In the genomic region with DNA sequence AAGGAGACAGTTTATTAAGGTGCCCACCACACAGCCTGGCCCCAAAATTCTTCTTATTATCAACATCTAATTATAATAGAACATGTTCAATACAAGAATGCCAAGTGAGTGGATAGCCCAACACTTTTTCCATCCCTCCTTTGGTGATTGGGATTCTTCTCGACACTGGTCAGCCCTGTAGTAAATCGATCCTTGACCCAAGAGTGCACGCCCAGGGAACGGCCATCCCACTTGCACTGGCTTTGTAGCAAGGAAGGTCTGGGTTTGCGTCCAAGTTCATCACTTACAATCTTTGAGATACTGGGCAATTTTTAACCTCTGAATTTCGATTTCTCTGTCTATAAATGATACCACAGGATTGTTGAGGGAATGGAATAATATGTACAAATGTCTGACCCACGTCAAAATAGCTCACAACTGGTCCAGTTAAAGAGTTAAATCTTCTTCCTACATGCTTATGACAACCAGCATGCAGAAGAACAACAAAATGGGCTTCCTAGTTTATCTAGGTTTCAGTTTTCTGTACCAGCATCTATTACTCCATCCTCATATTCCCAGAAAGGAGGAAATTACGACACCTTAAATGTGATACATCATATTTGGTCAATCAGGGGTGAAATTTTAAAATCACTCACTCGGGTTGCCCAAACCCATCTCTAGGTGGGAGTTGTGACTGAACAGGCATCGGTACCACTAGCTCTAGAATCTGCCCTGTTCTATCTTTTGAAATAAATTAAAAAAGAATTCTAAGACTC, we compare ENCODE assay signal across 15 cellular contexts.
DNase-seq lines count a peak whose midpoint lies in the region; ATAC-seq and TF ChIP-seq lines count a peak whose summit lies in the region.
"Had no signal": no experiment of that assay in that cellular context is flagged by ENCODE, and none has a peak within 500 bp of the region (broad histone marks: within the 10 kb centered on the region; RNA-seq: fewer than 3 reads in every experiment).

No MANE protein-coding gene starts in this region.

- H3K36me3 ChIP-seq in spleen = peaks cover 0 to 97% (median 45%) of the 10 kb centered on the region in 6 donors

- H3K9me3 Mint-ChIP-seq in activated CD8-positive, alpha-beta memory T cell treated with anti-CD3 and anti-CD28 coated beads, Interleukin-2, amount 10 ng/mL, durations not matched to agents 7 days and 5 days (ENCODE audit: low read depth) = peaks cover 4% of the 10 kb centered on the region
- H3K9me3 Mint-ChIP-seq in stimulated activated naive B cell treated with anti-CD40 and anti-IgM and Interleukin-4, amounts not matched to agents 10 μg/mL and 1 μg/mL and 100 μg/mL, for 72 hours = peaks cover 0 to 3% of the 10 kb centered on the region in 2 donors

- no peaks in the 10 kb centered on the region for H3K27me3 ChIP-seq in spleen (replicated peaks in 1 of 7)

- intact Hi-C loops in spleen (cut with DNase I; ENCODE audit: low total_unique reads) = no loop called here

- H3K4me3 ChIP-seq in spleen = no peak overlapping the region

- CTCF ChIA-PET in activated CD8-positive, alpha-beta memory T cell treated with anti-CD3 and anti-CD28 coated beads, Interleukin-2, amount 10 ng/mL, durations not matched to agents 7 days and 5 days (lab: Charles Lee) = no interaction called here

- H3K27ac Mint-ChIP-seq in activated CD8-positive, alpha-beta memory T cell treated with anti-CD3 and anti-CD28 coated beads, Interleukin-2, amount 10 ng/mL, durations not matched to agents 7 days and 5 days = no peak overlapping the region
- no peak overlapping the region for H3K27ac Mint-ChIP-seq in stimulated activated naive B cell treated with anti-CD40 and anti-IgM and Interleukin-4, amounts not matched to agents 10 μg/mL and 1 μg/mL and 100 μg/mL, for 72 hours
- H3K27ac Mint-ChIP-seq: H9 had no signal

- WGBS in spleen, 5 donors = 76 to 85% (median 82%) methylated on average over 10 of the region's 10 CpGs

- no peak overlapping the region for H3K4me3 Mint-ChIP-seq in activated CD8-positive, alpha-beta memory T cell treated with anti-CD3 and anti-CD28 coated beads, Interleukin-2, amount 10 ng/mL, durations not matched to agents 7 days and 5 days
- H3K4me3 Mint-ChIP-seq in stimulated activated naive B cell treated with anti-CD40 and anti-IgM and Interleukin-4, amounts not matched to agents 10 μg/mL and 1 μg/mL and 100 μg/mL, for 72 hours = no peak overlapping the region
- H3K4me3 Mint-ChIP-seq: H9 had no signal

- peaks cover 0 to 74% (median 21%) of the 10 kb centered on the region in 6 donors for H3K4me1 ChIP-seq in spleen

- TF ChIP-seq CTCF in spleen (IDR thresholded peaks at IDR 0.05 in 8 of 11, conservative IDR thresholded peaks at IDR 0.05 in 3 of 11) = no peak

- no peak for ATAC-seq in activated CD8-positive, alpha-beta memory T cell treated with anti-CD3 and anti-CD28 coated beads, Interleukin-2, amount 10 ng/mL, durations not matched to agents 7 days and 5 days
- no peak for ATAC-seq in stimulated activated naive B cell treated with anti-CD40 and anti-IgM and Interleukin-4, amounts not matched to agents 10 μg/mL and 1 μg/mL and 100 μg/mL, for 72 hours (replicated peaks)
- ATAC-seq: Panc1, Right ventricle myocardium inferior had no signal

- H3K27ac ChIP-seq in spleen = peak overlapping the region in 5 of 8 donors; percentile 22 to 83 (median 63)
- H3K27ac ChIP-seq: C4-2B had no signal

- no peak for TF ChIP-seq POLR2A in spleen (IDR thresholded peaks at IDR 0.05)

- peak; percentile 7 for DNase-seq in activated CD8-positive, alpha-beta memory T cell treated with anti-CD3 and anti-CD28 coated beads, Interleukin-2, amount 50 U/mL, for 48 hours
- no peak for DNase-seq in activated CD8-positive, alpha-beta memory T cell treated with anti-CD3 and anti-CD28 coated beads, Interleukin-2, amount 10 ng/mL, durations not matched to agents 7 days and 5 days
- DNase-seq in GF-D8 (lab: John Stamatoyannopoulos, UW) (peak; percentile 56), fibroblast of gingiva (ENCODE audit: low read depth) (peak; percentile 68), spleen (no peak), kidney tubule cell (ENCODE audit: low spot score) (no peak), NCI-H146 treated with DMSO at 0.1 percent for 48 hours (lab: John Stamatoyannopoulos, UW; ENCODE audit: unreplicated experiment) (no peak)
- DNase-seq in stimulated activated naive B cell treated with anti-CD40 and anti-IgM and Interleukin-4, amounts not matched to agents 10 μg/mL and 1 μg/mL and 100 μg/mL, for 72 hours = no peak
- DNase-seq: Calu3, H9, NCI-H1048, NCI-H146 had no signal

- H3K4me1 Mint-ChIP-seq in activated CD8-positive, alpha-beta memory T cell treated with anti-CD3 and anti-CD28 coated beads, Interleukin-2, amount 10 ng/mL, durations not matched to agents 7 days and 5 days = peaks cover 24% of the 10 kb centered on the region
- peaks cover 14 to 30% of the 10 kb centered on the region in 2 donors for H3K4me1 Mint-ChIP-seq in stimulated activated naive B cell treated with anti-CD40 and anti-IgM and Interleukin-4, amounts not matched to agents 10 μg/mL and 1 μg/mL and 100 μg/mL, for 72 hours

- no peaks in the 10 kb centered on the region for H3K27me3 Mint-ChIP-seq in activated CD8-positive, alpha-beta memory T cell treated with anti-CD3 and anti-CD28 coated beads, Interleukin-2, amount 10 ng/mL, durations not matched to agents 7 days and 5 days
- no peaks in the 10 kb centered on the region for H3K27me3 Mint-ChIP-seq in stimulated activated naive B cell treated with anti-CD40 and anti-IgM and Interleukin-4, amounts not matched to agents 10 μg/mL and 1 μg/mL and 100 μg/mL, for 72 hours

- H3K36me3 Mint-ChIP-seq in activated CD8-positive, alpha-beta memory T cell treated with anti-CD3 and anti-CD28 coated beads, Interleukin-2, amount 10 ng/mL, durations not matched to agents 7 days and 5 days = peaks cover 62% of the 10 kb centered on the region
- peaks cover 49 to 76% of the 10 kb centered on the region in 2 donors for H3K36me3 Mint-ChIP-seq in stimulated activated naive B cell treated with anti-CD40 and anti-IgM and Interleukin-4, amounts not matched to agents 10 μg/mL and 1 μg/mL and 100 μg/mL, for 72 hours

- peaks cover 0 to 10% (median 0%) of the 10 kb centered on the region in 8 donors for H3K9me3 ChIP-seq in spleen

Comparison
In these comparisons a context has a peak if more than half of its experiments do, and no peak if none do; other contexts are left out.
1. DNase-seq: peak in activated CD8-positive, alpha-beta memory T cell treated with anti-CD3 and anti-CD28 coated beads, Interleukin-2, amount 50 U/mL, for 48 hours (single experiment), GF-D8 (single experiment) and fibroblast of gingiva (single experiment); none in activated CD8-positive, alpha-beta memory T cell treated with anti-CD3 and anti-CD28 coated beads, Interleukin-2, amount 10 ng/mL, durations not matched to agents 7 days and 5 days (single experiment), spleen (single experiment), stimulated activated naive B cell treated with anti-CD40 and anti-IgM and Interleukin-4, amounts not matched to agents 10 μg/mL and 1 μg/mL and 100 μg/mL, for 72 hours (single experiment), kidney tubule cell (single experiment) and NCI-H146 treated with DMSO at 0.1 percent for 48 hours (single experiment).